1 cellular context compared by ENCODE assay signal in the genomic region with DNA sequence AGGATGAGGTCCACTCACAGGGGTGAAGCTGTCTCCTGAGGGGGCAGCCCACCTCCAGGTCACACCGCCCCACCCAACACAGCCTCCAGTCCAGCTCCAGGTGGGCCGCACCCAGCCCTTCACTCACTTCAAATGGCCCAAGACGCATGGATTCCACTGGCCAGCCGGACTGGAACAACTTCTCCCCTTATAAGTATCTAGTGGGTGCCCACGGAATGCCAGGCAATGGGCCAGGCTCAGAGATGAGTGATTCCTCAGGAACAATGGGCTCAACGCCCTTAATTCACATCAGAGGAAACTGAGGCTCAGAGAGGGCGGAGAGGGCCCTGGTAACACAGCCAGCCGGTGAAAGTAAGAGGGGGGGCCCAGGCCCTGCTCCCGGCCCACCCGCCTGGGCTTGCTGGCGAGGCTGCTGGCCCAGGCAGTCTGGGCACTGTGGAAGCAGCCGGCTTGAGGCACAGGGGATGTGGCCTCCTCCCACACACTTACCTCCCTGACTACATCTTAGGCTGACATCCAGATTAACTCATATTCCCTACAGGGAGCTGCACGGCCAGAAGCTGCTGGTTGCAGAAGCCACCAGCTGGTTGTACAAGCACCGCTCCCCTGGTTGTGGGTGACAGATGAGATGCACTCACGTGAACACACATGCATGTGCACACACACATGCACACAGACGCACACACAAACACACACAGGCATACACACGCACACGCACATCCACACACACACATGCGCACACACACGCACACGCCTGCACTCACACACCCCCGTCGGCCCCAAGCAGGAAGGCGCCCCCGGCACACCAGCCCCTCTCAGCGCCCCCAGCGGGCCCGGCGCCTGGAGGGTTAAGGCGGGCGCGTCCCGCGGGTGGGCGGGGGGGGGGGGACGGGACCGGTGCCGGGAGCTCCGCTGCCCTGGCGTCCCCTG.
TF ChIP-seq lines count a peak whose summit lies in the region.

No MANE protein-coding gene starts in this region.

TF ChIP-seq in HEK293, 187 proteins besides CTCF, POLR2A, EP300 and RAD21 (continued from another document and continues in another):
- TF ChIP-seq, protein P1, sequence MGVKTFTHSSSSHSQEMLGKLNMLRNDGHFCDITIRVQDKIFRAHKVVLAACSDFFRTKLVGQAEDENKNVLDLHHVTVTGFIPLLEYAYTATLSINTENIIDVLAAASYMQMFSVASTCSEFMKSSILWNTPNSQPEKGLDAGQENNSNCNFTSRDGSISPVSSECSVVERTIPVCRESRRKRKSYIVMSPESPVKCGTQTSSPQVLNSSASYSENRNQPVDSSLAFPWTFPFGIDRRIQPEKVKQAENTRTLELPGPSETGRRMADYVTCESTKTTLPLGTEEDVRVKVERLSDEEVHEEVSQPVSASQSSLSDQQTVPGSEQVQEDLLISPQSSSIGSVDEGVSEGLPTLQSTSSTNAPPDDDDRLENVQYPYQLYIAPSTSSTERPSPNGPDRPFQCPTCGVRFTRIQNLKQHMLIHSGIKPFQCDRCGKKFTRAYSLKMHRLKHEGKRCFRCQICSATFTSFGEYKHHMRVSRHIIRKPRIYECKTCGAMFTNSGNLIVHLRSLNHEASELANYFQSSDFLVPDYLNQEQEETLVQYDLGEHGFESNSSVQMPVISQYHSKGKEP (tag by site-specific recombination; IDR thresholded peaks at IDR 0.05): peak; percentile 85
- no peak for TF ChIP-seq ZNF549 (tag by site-specific recombination; IDR thresholded peaks at IDR 0.05)
- TF ChIP-seq, protein P2, sequence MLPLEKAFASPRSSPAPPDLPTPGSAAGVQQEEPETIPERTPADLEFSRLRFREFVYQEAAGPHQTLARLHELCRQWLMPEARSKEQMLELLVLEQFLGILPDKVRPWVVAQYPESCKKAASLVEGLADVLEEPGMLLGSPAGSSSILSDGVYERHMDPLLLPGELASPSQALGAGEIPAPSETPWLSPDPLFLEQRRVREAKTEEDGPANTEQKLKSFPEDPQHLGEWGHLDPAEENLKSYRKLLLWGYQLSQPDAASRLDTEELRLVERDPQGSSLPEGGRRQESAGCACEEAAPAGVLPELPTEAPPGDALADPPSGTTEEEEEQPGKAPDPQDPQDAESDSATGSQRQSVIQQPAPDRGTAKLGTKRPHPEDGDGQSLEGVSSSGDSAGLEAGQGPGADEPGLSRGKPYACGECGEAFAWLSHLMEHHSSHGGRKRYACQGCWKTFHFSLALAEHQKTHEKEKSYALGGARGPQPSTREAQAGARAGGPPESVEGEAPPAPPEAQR (tag by site-specific recombination; IDR thresholded peaks at IDR 0.05): no peak
- no peak for TF ChIP-seq ZNF302 (tag by site-specific recombination; IDR thresholded peaks at IDR 0.05; ENCODE audit: low read depth)
- no peak for TF ChIP-seq ZNF157 (tag by site-specific recombination; IDR thresholded peaks at IDR 0.05)
- TF ChIP-seq ZNF704 (tag by site-specific recombination; IDR thresholded peaks at IDR 0.05): no peak
- TF ChIP-seq ZFP3 (tag by site-specific recombination; IDR thresholded peaks at IDR 0.05; ENCODE audit: low read depth): no peak
- TF ChIP-seq ZNF184 (tag by site-specific recombination; IDR thresholded peaks at IDR 0.05): no peak
- no peak for TF ChIP-seq ZNF585B (tag by site-specific recombination; IDR thresholded peaks at IDR 0.05)
- peak; percentile 55; the same call in 1 of the 2 replicates for TF ChIP-seq KLF7 (tag by site-specific recombination; IDR thresholded peaks at IDR 0.05; ENCODE audit: borderline replicate concordance)
- no peak for TF ChIP-seq HOXD13 (CRISPR knock-in tag; IDR thresholded peaks at IDR 0.05; ENCODE audit: borderline replicate concordance)
- peak; percentile 75 for TF ChIP-seq KLF8 (tag by site-specific recombination; IDR thresholded peaks at IDR 0.05)
- TF ChIP-seq, protein P3, sequence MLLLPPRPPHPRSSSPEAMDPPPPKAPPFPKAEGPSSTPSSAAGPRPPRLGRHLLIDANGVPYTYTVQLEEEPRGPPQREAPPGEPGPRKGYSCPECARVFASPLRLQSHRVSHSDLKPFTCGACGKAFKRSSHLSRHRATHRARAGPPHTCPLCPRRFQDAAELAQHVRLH (tag by site-specific recombination; IDR thresholded peaks at IDR 0.05): 0 out of 2 replicates have a peak, but pooled peaks have one; percentile 35
- TF ChIP-seq, protein P4, sequence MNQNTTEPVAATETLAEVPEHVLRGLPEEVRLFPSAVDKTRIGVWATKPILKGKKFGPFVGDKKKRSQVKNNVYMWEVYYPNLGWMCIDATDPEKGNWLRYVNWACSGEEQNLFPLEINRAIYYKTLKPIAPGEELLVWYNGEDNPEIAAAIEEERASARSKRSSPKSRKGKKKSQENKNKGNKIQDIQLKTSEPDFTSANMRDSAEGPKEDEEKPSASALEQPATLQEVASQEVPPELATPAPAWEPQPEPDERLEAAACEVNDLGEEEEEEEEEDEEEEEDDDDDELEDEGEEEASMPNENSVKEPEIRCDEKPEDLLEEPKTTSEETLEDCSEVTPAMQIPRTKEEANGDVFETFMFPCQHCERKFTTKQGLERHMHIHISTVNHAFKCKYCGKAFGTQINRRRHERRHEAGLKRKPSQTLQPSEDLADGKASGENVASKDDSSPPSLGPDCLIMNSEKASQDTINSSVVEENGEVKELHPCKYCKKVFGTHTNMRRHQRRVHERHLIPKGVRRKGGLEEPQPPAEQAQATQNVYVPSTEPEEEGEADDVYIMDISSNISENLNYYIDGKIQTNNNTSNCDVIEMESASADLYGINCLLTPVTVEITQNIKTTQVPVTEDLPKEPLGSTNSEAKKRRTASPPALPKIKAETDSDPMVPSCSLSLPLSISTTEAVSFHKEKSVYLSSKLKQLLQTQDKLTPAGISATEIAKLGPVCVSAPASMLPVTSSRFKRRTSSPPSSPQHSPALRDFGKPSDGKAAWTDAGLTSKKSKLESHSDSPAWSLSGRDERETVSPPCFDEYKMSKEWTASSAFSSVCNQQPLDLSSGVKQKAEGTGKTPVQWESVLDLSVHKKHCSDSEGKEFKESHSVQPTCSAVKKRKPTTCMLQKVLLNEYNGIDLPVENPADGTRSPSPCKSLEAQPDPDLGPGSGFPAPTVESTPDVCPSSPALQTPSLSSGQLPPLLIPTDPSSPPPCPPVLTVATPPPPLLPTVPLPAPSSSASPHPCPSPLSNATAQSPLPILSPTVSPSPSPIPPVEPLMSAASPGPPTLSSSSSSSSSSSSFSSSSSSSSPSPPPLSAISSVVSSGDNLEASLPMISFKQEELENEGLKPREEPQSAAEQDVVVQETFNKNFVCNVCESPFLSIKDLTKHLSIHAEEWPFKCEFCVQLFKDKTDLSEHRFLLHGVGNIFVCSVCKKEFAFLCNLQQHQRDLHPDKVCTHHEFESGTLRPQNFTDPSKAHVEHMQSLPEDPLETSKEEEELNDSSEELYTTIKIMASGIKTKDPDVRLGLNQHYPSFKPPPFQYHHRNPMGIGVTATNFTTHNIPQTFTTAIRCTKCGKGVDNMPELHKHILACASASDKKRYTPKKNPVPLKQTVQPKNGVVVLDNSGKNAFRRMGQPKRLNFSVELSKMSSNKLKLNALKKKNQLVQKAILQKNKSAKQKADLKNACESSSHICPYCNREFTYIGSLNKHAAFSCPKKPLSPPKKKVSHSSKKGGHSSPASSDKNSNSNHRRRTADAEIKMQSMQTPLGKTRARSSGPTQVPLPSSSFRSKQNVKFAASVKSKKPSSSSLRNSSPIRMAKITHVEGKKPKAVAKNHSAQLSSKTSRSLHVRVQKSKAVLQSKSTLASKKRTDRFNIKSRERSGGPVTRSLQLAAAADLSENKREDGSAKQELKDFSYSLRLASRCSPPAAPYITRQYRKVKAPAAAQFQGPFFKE (tag by site-specific recombination; IDR thresholded peaks at IDR 0.05; ENCODE audit: borderline replicate concordance): no peak; the same call in 1 of the 2 replicates
- TF ChIP-seq ZFHX2 (tag by site-specific recombination; conservative IDR thresholded peaks at IDR 0.05): peak; percentile 97
- no peak for TF ChIP-seq ZNF48 (tag by site-specific recombination; IDR thresholded peaks at IDR 0.05)
- peak; percentile 95 for TF ChIP-seq PATZ1 (tag by site-specific recombination; IDR thresholded peaks at IDR 0.05)
- TF ChIP-seq GLI2 (tag by site-specific recombination; IDR thresholded peaks at IDR 0.05; ENCODE audit: borderline replicate concordance, low read depth): no peak
- TF ChIP-seq ZNF248 (tag by site-specific recombination; IDR thresholded peaks at IDR 0.05): no peak
- TF ChIP-seq BCL11B (tag by site-specific recombination; IDR thresholded peaks at IDR 0.05; ENCODE audit: low read depth): no peak
- TF ChIP-seq IKZF3 (tag by site-specific recombination; IDR thresholded peaks at IDR 0.05): peak; percentile 38; the same call in 1 of the 2 replicates
- no peak for TF ChIP-seq SCRT1 (tag by site-specific recombination; IDR thresholded peaks at IDR 0.05; ENCODE audit: borderline replicate concordance)
- TF ChIP-seq ZNF670 (tag by site-specific recombination; IDR thresholded peaks at IDR 0.05; ENCODE audit: low read depth): no peak
- no peak for TF ChIP-seq ZNF510 (tag by site-specific recombination; IDR thresholded peaks at IDR 0.05; ENCODE audit: insufficient replicate concordance)
- no peak for TF ChIP-seq ZNF202 (tag by site-specific recombination; IDR thresholded peaks at IDR 0.05; ENCODE audit: borderline replicate concordance)
- TF ChIP-seq ZNF211 (tag by site-specific recombination; IDR thresholded peaks at IDR 0.05; ENCODE audit: low read depth): no peak
- TF ChIP-seq ZNF791 (tag by site-specific recombination; IDR thresholded peaks at IDR 0.05): no peak
- TF ChIP-seq, protein P5, sequence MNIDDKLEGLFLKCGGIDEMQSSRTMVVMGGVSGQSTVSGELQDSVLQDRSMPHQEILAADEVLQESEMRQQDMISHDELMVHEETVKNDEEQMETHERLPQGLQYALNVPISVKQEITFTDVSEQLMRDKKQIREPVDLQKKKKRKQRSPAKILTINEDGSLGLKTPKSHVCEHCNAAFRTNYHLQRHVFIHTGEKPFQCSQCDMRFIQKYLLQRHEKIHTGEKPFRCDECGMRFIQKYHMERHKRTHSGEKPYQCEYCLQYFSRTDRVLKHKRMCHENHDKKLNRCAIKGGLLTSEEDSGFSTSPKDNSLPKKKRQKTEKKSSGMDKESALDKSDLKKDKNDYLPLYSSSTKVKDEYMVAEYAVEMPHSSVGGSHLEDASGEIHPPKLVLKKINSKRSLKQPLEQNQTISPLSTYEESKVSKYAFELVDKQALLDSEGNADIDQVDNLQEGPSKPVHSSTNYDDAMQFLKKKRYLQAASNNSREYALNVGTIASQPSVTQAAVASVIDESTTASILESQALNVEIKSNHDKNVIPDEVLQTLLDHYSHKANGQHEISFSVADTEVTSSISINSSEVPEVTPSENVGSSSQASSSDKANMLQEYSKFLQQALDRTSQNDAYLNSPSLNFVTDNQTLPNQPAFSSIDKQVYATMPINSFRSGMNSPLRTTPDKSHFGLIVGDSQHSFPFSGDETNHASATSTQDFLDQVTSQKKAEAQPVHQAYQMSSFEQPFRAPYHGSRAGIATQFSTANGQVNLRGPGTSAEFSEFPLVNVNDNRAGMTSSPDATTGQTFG (tag by site-specific recombination; IDR thresholded peaks at IDR 0.05; ENCODE audit: borderline replicate concordance): no peak
- TF ChIP-seq ZNF37A (tag by site-specific recombination; IDR thresholded peaks at IDR 0.05): no peak
- no peak for TF ChIP-seq ZNF292 (tag by site-specific recombination; IDR thresholded peaks at IDR 0.05; ENCODE audit: borderline replicate concordance, low read depth)
- TF ChIP-seq ZNF473 (tag by site-specific recombination; IDR thresholded peaks at IDR 0.05): no peak
- TF ChIP-seq FEZF1 (tag by site-specific recombination; IDR thresholded peaks at IDR 0.05): no peak
- TF ChIP-seq ZBTB7A (tag by site-specific recombination; IDR thresholded peaks at IDR 0.05; ENCODE audit: low read depth): peak; percentile 81; the same call in 1 of the 2 replicates
- TF ChIP-seq KLF10 (tag by site-specific recombination; IDR thresholded peaks at IDR 0.05): no peak
- TF ChIP-seq HOXA7 (CRISPR knock-in tag; IDR thresholded peaks at IDR 0.05; ENCODE audit: borderline replicate concordance): no peak
- TF ChIP-seq BCL11A (tag by site-specific recombination; IDR thresholded peaks at IDR 0.05; ENCODE audit: low read depth): no peak
- no peak for TF ChIP-seq TCF7L2 (IDR thresholded peaks at IDR 0.05; ENCODE audit: borderline replicate concordance, low read depth, low read length)
- TF ChIP-seq ZNF362 (tag by site-specific recombination; IDR thresholded peaks at IDR 0.05): no peak
- peak; percentile 99 for TF ChIP-seq ZNF600 (tag by site-specific recombination; IDR thresholded peaks at IDR 0.05)
- peak; percentile 80 for TF ChIP-seq ZBTB48 (tag by site-specific recombination; IDR thresholded peaks at IDR 0.05)
- peak; percentile 67 for TF ChIP-seq ZBTB17 (tag by site-specific recombination; IDR thresholded peaks at IDR 0.05)
